In the genomic region with DNA sequence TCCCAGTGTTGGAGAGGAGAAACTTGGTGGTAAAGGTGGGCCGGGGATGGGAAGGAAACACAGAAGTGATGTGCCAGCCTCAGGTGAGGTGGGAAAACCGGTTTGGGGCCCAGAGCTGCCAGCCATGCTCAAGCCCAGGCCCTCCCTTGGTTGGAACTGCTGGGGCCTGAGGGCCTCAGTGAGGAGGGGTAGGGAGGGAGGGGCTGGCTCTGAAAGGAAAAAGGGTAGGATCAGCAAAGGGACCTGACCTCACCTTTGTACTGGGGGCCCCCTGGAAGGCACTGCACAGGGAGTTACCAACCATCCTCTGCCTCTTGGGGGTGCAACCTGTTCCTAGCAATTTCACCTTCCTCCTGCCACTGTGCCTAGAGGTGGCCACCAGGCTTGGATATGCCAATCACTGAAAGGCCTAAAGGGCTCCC, we compare ENCODE assay signal across 10 cellular contexts. TPM values are rescaled to one million over a fixed set of nuclear protein-coding genes. Genes with fewer than 3 reads are reported as not detected.
DNase-seq lines count a peak whose midpoint lies in the region; ATAC-seq, FAIRE-seq and TF ChIP-seq lines count a peak whose summit lies in the region.
"Had no signal": no experiment of that assay in that cellular context is flagged by ENCODE, and none has a peak within 500 bp of the region (broad histone marks: within the 10 kb centered on the region; RNA-seq: fewer than 3 reads in every experiment).

No MANE protein-coding gene starts in this region.

- BruUV-seq in HepG2 (replicated peaks; lab: Mats Ljungman, UMichigan): no TSS peak

- no peak for ATAC-seq in HepG2
- ATAC-seq in right lobe of liver: no peak
- no peak for ATAC-seq in lower lobe of right lung
- no peak for ATAC-seq in left lobe of liver

- in situ Hi-C loops in HepG2 (cut with HindIII; ENCODE audit: extremely low pct_ligation_motif_present, low pct_unique_long_range_greater_than_20kb): loop anchor here (5.0 kb wide), 1 partner anchor 34 kb away; no protein-coding TSS in a partner anchor

- TF ChIP-seq POLR2A in HepG2 (IDR thresholded peaks at IDR 0.05; ENCODE audit: insufficient read depth in 1 of 2, low read depth in 2 of 2, low read length in 2 of 2) (peak; percentile 15 to 25; a peak in 1 of 4 replicates), right lobe of liver (IDR thresholded peaks at IDR 0.05) (no peak), lower leg skin (IDR thresholded peaks at IDR 0.05) (no peak)

- H2AFZ ChIP-seq in HepG2 (ENCODE audit: low read length): no peak overlapping the region

- no peak for TF ChIP-seq EP300 in HepG2 (IDR thresholded peaks at IDR 0.05; ENCODE audit: low read depth in 2 of 2, low read length in 2 of 2)
- TF ChIP-seq EP300 in HepG2 (CRISPR knock-in tag; IDR thresholded peaks at IDR 0.05; ENCODE audit: borderline replicate concordance): no peak

- DNase-seq in HepG2 (ENCODE audit: low spot score) (no peak), right lobe of liver (no peak), lower lobe of right lung (peak; percentile 53), left lobe of liver (ENCODE audit: low spot score) (no peak), lower leg skin (ENCODE audit: low spot score in 2 of 2) (no peak)
- DNase-seq in activated CD4-positive, CD25-positive, alpha-beta regulatory T cell (lab: John Stamatoyannopoulos, UW): no peak
- DNase-seq in activated CD8-positive, alpha-beta memory T cell treated with anti-CD3 and anti-CD28 coated beads, Interleukin-2, amount 50 U/mL, for 48 hours: no peak

- intact Hi-C loops in HepG2 (cut with micrococcal nuclease; ENCODE audit: unreplicated experiment) (loop anchor here (5.0 kb wide), 1 partner anchor 309 kb away; no protein-coding TSS in a partner anchor), right lobe of liver (cut with DNase I) (no loop called here), lower lobe of right lung (cut with DNase I) (no loop called here), lower leg skin (cut with DNase I; ENCODE audit: low total_unique reads) (no loop called here)

- 82% methylated on average over 2 of the region's 2 CpGs for WGBS in HepG2 (ENCODE audit: low lambda C conversion rate)
- WGBS in right lobe of liver (ENCODE audit: insufficient coverage, low coverage, low lambda C conversion rate, missing lambda C conversion rate): 74% methylated on average over 2 of the region's 2 CpGs
- WGBS in lower leg skin, 2 donors: 41 to 56% methylated on average over 2 of the region's 2 CpGs

- POLR2A ChIA-PET in HepG2 (lab: Yijun Ruan, JAX): interaction anchor here (7.6 to 10.4 kb wide), 2 partner anchors 15 to 37 kb away, joined by 74 to 134 read pairs; a partner anchor contains a TSS

- FAIRE-seq in HepG2 (lab: Jason Lieb, UNC): no peak

- H3K4me2 ChIP-seq in HepG2 (ENCODE audit: low read depth, low read length): no peak overlapping the region
- H3K4me2 ChIP-seq: KMS-11 had no signal

- no peak overlapping the region for H3K9ac ChIP-seq in HepG2 (ENCODE audit: insufficient read depth, low read depth, low read length)
- H3K9ac ChIP-seq: KMS-11 had no signal

- H3K36me3 ChIP-seq in HepG2 (replicated peaks in 1 of 2; ENCODE audit: control insufficient read depth in 1 of 2, insufficient read depth in 2 of 2, low read length in 2 of 2): no peaks in the 10 kb centered on the region
- no peaks in the 10 kb centered on the region for H3K36me3 ChIP-seq in right lobe of liver
- peaks cover 13% of the 10 kb centered on the region for H3K36me3 ChIP-seq in lower lobe of right lung
- H3K36me3 ChIP-seq: cardiac muscle cell had no signal

- peaks cover 2 to 25% of the 10 kb centered on the region in 2 experiments for H3K27me3 ChIP-seq in HepG2 (ENCODE audit: control insufficient read depth in 1 of 2, insufficient read depth in 2 of 2, low read length in 2 of 2)
- no peaks in the 10 kb centered on the region for H3K27me3 ChIP-seq in right lobe of liver
- H3K27me3 ChIP-seq in lower lobe of right lung (ENCODE audit: low read depth): peaks cover 7% of the 10 kb centered on the region

- TF ChIP-seq CTCF in HepG2 (CRISPR knock-in tag; IDR thresholded peaks at IDR 0.05) (no peak), right lobe of liver (IDR thresholded peaks at IDR 0.05) (no peak), VCaP (conservative IDR thresholded peaks at IDR 0.05) (no peak), lower lobe of right lung (IDR thresholded peaks at IDR 0.05) (no peak), lower leg skin (IDR thresholded peaks at IDR 0.05) (no peak)

- TF ChIP-seq RAD21 in HepG2 (CRISPR knock-in tag; IDR thresholded peaks at IDR 0.05): no peak

- H3K79me2 ChIP-seq in HepG2 (ENCODE audit: insufficient read depth, low read length): peaks cover 9% of the 10 kb centered on the region

- no peak overlapping the region for H3K27ac ChIP-seq in HepG2 (ENCODE audit: extremely low read length, insufficient read depth, low read length)
- H3K27ac ChIP-seq in right lobe of liver: no peak overlapping the region
- H3K27ac ChIP-seq in VCaP: peak overlapping the region; percentile 18
- H3K27ac ChIP-seq in lower lobe of right lung: peak overlapping the region; percentile 18
- H3K27ac ChIP-seq: cardiac muscle cell, KMS-11 had no signal

- no peaks in the 10 kb centered on the region for H3K9me3 ChIP-seq in HepG2 (ENCODE audit: low read length)
- no peaks in the 10 kb centered on the region for H3K9me3 ChIP-seq in right lobe of liver
- H3K9me3 ChIP-seq in lower lobe of right lung: no peaks in the 10 kb centered on the region

- H3K4me3 ChIP-seq in HepG2 (replicated peaks in 1 of 3; ENCODE audit: insufficient read depth in 1 of 3, low read depth in 2 of 3, low read length in 3 of 3) (no peak overlapping the region), right lobe of liver (no peak overlapping the region), lower lobe of right lung (no peak overlapping the region), lower leg skin (ENCODE audit: low read depth, poor library complexity, severe bottlenecking) (no peak overlapping the region)
- H3K4me3 ChIP-seq: cardiac muscle cell had no signal

- peaks cover 5% of the 10 kb centered on the region; the same call in 1 of the 2 replicates for H4K20me1 ChIP-seq in HepG2 (ENCODE audit: insufficient read depth, low read length)

- H3K4me1 ChIP-seq in HepG2 (ENCODE audit: insufficient read depth, low read length): peaks cover 76% of the 10 kb centered on the region
- peaks cover 0 to 26% (median 13%) of the 10 kb centered on the region in 4 donors for H3K4me1 ChIP-seq in right lobe of liver
- peaks cover 56% of the 10 kb centered on the region for H3K4me1 ChIP-seq in lower lobe of right lung

- CTCF ChIA-PET in HepG2 (lab: Yijun Ruan, JAX; ENCODE audit: low intra/inter-chr PET ratio, low total read pairs): no interaction called here

RNA-seq across cellular contexts. Expression of a gene that starts 1.8 kb away (rescaled TPM):
- total RNA-seq in HepG2 (2016; rRNA removed; fragmentation: Illumina TruSeq; extraction: Trizol) (0.27 and 0.32 TPM in 2 replicates), right lobe of liver (not detected), lower lobe of right lung (3.9 TPM), left lobe of liver (0.10 TPM), lower leg skin (under 1 TPM in 1 of 4 donors, not detected in 3; 0.13 TPM)
- total RNA-seq in HepG2 (2016; cell fraction: cytosol; rRNA removed; fragmentation: Illumina TruSeq; extraction: Trizol; ENCODE audit: low read depth): not detected in 2 replicates
- 0.15 and 0.22 TPM in 2 replicates for total RNA-seq in HepG2 (2016; cell fraction: insoluble cytoplasmic fraction; rRNA removed; fragmentation: Illumina TruSeq; extraction: Trizol)
- 0.17 and 0.22 TPM in 2 replicates for total RNA-seq in HepG2 (2016; cell fraction: membrane; rRNA removed; fragmentation: Illumina TruSeq; extraction: Trizol)
- total RNA-seq in HepG2 (2016; cell fraction: nucleus; rRNA removed; fragmentation: Illumina TruSeq; extraction: Trizol): 0.40 TPM in 1 of 2 replicates, not detected in the other
- polyA plus RNA-seq in HepG2 (2011; rRNA removed): 0.05 and 0.11 TPM in 2 replicates
- 0.08 TPM in 1 of 2 replicates, not detected in the other for polyA plus RNA-seq in HepG2 (2011; cell fraction: cytosol; rRNA removed)
- 0.45 and 0.84 TPM in 2 replicates for polyA plus RNA-seq in HepG2 (2011; cell fraction: nucleus; rRNA removed)
- polyA plus RNA-seq in HepG2 (2012): 0.11 TPM in 1 of 2 replicates, not detected in the other
- 0.17 and 0.22 TPM in 2 replicates for polyA plus RNA-seq in HepG2 (2016; cell fraction: cytosol; fragmentation: Illumina TruSeq; extraction: Trizol; ENCODE audit: low read depth)
- polyA plus RNA-seq in HepG2 (2016; cell fraction: insoluble cytoplasmic fraction; fragmentation: Illumina TruSeq; extraction: Trizol; ENCODE audit: low read depth): 0.24 and 0.25 TPM in 2 replicates
- 0.20 and 0.42 TPM in 2 replicates for polyA plus RNA-seq in HepG2 (2016; cell fraction: membrane; fragmentation: Illumina TruSeq; extraction: Trizol; ENCODE audit: low read depth)
- polyA plus RNA-seq in HepG2 (2016; cell fraction: nucleus; fragmentation: Illumina TruSeq; extraction: Trizol; ENCODE audit: insufficient read depth, low read depth): 0.29 TPM in 1 of 2 replicates, not detected in the other
- 0.08 and 0.14 TPM in 2 replicates for polyA minus RNA-seq in HepG2 (2011; rRNA and poly(A)+ RNA removed; ENCODE audit: low replicate concordance)
- polyA minus RNA-seq in HepG2 (2011; cell fraction: cytosol; rRNA and poly(A)+ RNA removed): not detected in 2 replicates
- 0.64 TPM in 1 of 2 replicates, not detected in the other for polyA minus RNA-seq in HepG2 (2011; cell fraction: nucleus; rRNA and poly(A)+ RNA removed)

RNA-seq across cellular contexts. Expression of a gene that starts 3.5 kb away (rescaled TPM):
- total RNA-seq in HepG2 (2016; rRNA removed; fragmentation: Illumina TruSeq; extraction: Trizol): 42.9 and 54.5 TPM in 2 replicates
- 12.7 and 12.9 TPM in 2 replicates for total RNA-seq in HepG2 (2016; cell fraction: cytosol; rRNA removed; fragmentation: Illumina TruSeq; extraction: Trizol; ENCODE audit: low read depth)
- total RNA-seq in HepG2 (2016; cell fraction: insoluble cytoplasmic fraction; rRNA removed; fragmentation: Illumina TruSeq; extraction: Trizol): 42.6 and 53.4 TPM in 2 replicates
- 44.1 and 47.1 TPM in 2 replicates for total RNA-seq in HepG2 (2016; cell fraction: membrane; rRNA removed; fragmentation: Illumina TruSeq; extraction: Trizol)
- total RNA-seq in HepG2 (2016; cell fraction: nucleus; rRNA removed; fragmentation: Illumina TruSeq; extraction: Trizol): 22.9 and 28.9 TPM in 2 replicates
- polyA plus RNA-seq in HepG2 (2011; rRNA removed): 10.4 and 15.6 TPM in 2 replicates
- polyA plus RNA-seq in HepG2 (2011; cell fraction: cytosol; rRNA removed): 13.3 and 14.8 TPM in 2 replicates
- 19.0 and 20.4 TPM in 2 replicates for polyA plus RNA-seq in HepG2 (2011; cell fraction: nucleus; rRNA removed)
- 20.0 and 24.1 TPM in 2 replicates for polyA plus RNA-seq in HepG2 (2012)
- polyA plus RNA-seq in HepG2 (2016; cell fraction: cytosol; fragmentation: Illumina TruSeq; extraction: Trizol; ENCODE audit: low read depth): 11.2 and 11.4 TPM in 2 replicates
- 37.8 and 42.0 TPM in 2 replicates for polyA plus RNA-seq in HepG2 (2016; cell fraction: insoluble cytoplasmic fraction; fragmentation: Illumina TruSeq; extraction: Trizol; ENCODE audit: low read depth)
- polyA plus RNA-seq in HepG2 (2016; cell fraction: membrane; fragmentation: Illumina TruSeq; extraction: Trizol; ENCODE audit: low read depth): 28.4 and 33.6 TPM in 2 replicates
- 36.6 and 38.3 TPM in 2 replicates for polyA plus RNA-seq in HepG2 (2016; cell fraction: nucleus; fragmentation: Illumina TruSeq; extraction: Trizol; ENCODE audit: insufficient read depth, low read depth)
- 40.5 and 51.2 TPM in 2 replicates for polyA minus RNA-seq in HepG2 (2011; rRNA and poly(A)+ RNA removed; ENCODE audit: low replicate concordance)
- 17.9 and 18.5 TPM in 2 replicates for polyA minus RNA-seq in HepG2 (2011; cell fraction: cytosol; rRNA and poly(A)+ RNA removed)
- 16.0 and 16.7 TPM in 2 replicates for polyA minus RNA-seq in HepG2 (2011; cell fraction: nucleus; rRNA and poly(A)+ RNA removed)
- 10 to 100 TPM; 27.8 to 43.1 (median 31.6) TPM for total RNA-seq in right lobe of liver
- total RNA-seq in lower lobe of right lung: 76.2 TPM
- total RNA-seq in left lobe of liver: 39.4 TPM
- total RNA-seq in lower leg skin: 100 to 1,000 TPM in 2 of 4 donors, 10 to 100 TPM in 2; 94.4 to 109 (median 99.8) TPM

RNA-seq across cellular contexts. Expression of a gene that starts 13.0 kb away (rescaled TPM):
- 14.5 and 19.3 TPM in 2 replicates for total RNA-seq in HepG2 (2016; rRNA removed; fragmentation: Illumina TruSeq; extraction: Trizol)
- 5.8 and 5.9 TPM in 2 replicates for total RNA-seq in HepG2 (2016; cell fraction: cytosol; rRNA removed; fragmentation: Illumina TruSeq; extraction: Trizol; ENCODE audit: low read depth)
- 15.3 and 18.9 TPM in 2 replicates for total RNA-seq in HepG2 (2016; cell fraction: insoluble cytoplasmic fraction; rRNA removed; fragmentation: Illumina TruSeq; extraction: Trizol)
- total RNA-seq in HepG2 (2016; cell fraction: membrane; rRNA removed; fragmentation: Illumina TruSeq; extraction: Trizol): 18.7 and 19.9 TPM in 2 replicates
- total RNA-seq in HepG2 (2016; cell fraction: nucleus; rRNA removed; fragmentation: Illumina TruSeq; extraction: Trizol): 13.9 and 16.9 TPM in 2 replicates
- 14.3 and 19.4 TPM in 2 replicates for polyA plus RNA-seq in HepG2 (2011; rRNA removed)
- 11.6 and 15.6 TPM in 2 replicates for polyA plus RNA-seq in HepG2 (2011; cell fraction: cytosol; rRNA removed)
- polyA plus RNA-seq in HepG2 (2011; cell fraction: nucleus; rRNA removed): 49.0 and 73.9 TPM in 2 replicates
- polyA plus RNA-seq in HepG2 (2012): 26.0 and 33.6 TPM in 2 replicates
- polyA plus RNA-seq in HepG2 (2016; cell fraction: cytosol; fragmentation: Illumina TruSeq; extraction: Trizol; ENCODE audit: low read depth): 10.4 and 11.1 TPM in 2 replicates
- polyA plus RNA-seq in HepG2 (2016; cell fraction: insoluble cytoplasmic fraction; fragmentation: Illumina TruSeq; extraction: Trizol; ENCODE audit: low read depth): 30.9 and 41.0 TPM in 2 replicates
- 21.7 and 25.1 TPM in 2 replicates for polyA plus RNA-seq in HepG2 (2016; cell fraction: membrane; fragmentation: Illumina TruSeq; extraction: Trizol; ENCODE audit: low read depth)
- 40.4 and 46.6 TPM in 2 replicates for polyA plus RNA-seq in HepG2 (2016; cell fraction: nucleus; fragmentation: Illumina TruSeq; extraction: Trizol; ENCODE audit: insufficient read depth, low read depth)
- 22.5 and 47.0 TPM in 2 replicates for polyA minus RNA-seq in HepG2 (2011; rRNA and poly(A)+ RNA removed; ENCODE audit: low replicate concordance)
- 15.7 and 18.9 TPM in 2 replicates for polyA minus RNA-seq in HepG2 (2011; cell fraction: cytosol; rRNA and poly(A)+ RNA removed)
- 11.1 and 13.0 TPM in 2 replicates for polyA minus RNA-seq in HepG2 (2011; cell fraction: nucleus; rRNA and poly(A)+ RNA removed)
- 10 to 100 TPM; 10.9 to 28.7 (median 16.5) TPM for total RNA-seq in right lobe of liver
- total RNA-seq in lower lobe of right lung: 97.7 TPM
- total RNA-seq in left lobe of liver: 12.4 TPM
- 10 to 100 TPM; 13.5 to 23.2 (median 18.5) TPM for total RNA-seq in lower leg skin

RNA-seq across cellular contexts. Expression of a gene that starts 15.5 kb away (rescaled TPM):
- 70.0 and 90.6 TPM in 2 replicates for total RNA-seq in HepG2 (2016; rRNA removed; fragmentation: Illumina TruSeq; extraction: Trizol)
- 120 and 149 TPM in 2 replicates for total RNA-seq in HepG2 (2016; cell fraction: cytosol; rRNA removed; fragmentation: Illumina TruSeq; extraction: Trizol; ENCODE audit: low read depth)
- 67.4 and 89.2 TPM in 2 replicates for total RNA-seq in HepG2 (2016; cell fraction: insoluble cytoplasmic fraction; rRNA removed; fragmentation: Illumina TruSeq; extraction: Trizol)
- total RNA-seq in HepG2 (2016; cell fraction: membrane; rRNA removed; fragmentation: Illumina TruSeq; extraction: Trizol): 165 and 207 TPM in 2 replicates
- total RNA-seq in HepG2 (2016; cell fraction: nucleus; rRNA removed; fragmentation: Illumina TruSeq; extraction: Trizol): 43.5 and 46.5 TPM in 2 replicates
- 38.3 and 51.7 TPM in 2 replicates for polyA plus RNA-seq in HepG2 (2011; rRNA removed)
- polyA plus RNA-seq in HepG2 (2011; cell fraction: cytosol; rRNA removed): 41.7 and 67.3 TPM in 2 replicates
- 36.2 and 38.2 TPM in 2 replicates for polyA plus RNA-seq in HepG2 (2011; cell fraction: nucleus; rRNA removed)
- polyA plus RNA-seq in HepG2 (2012): 37.4 and 38.4 TPM in 2 replicates
- 210 and 248 TPM in 2 replicates for polyA plus RNA-seq in HepG2 (2016; cell fraction: cytosol; fragmentation: Illumina TruSeq; extraction: Trizol; ENCODE audit: low read depth)
- polyA plus RNA-seq in HepG2 (2016; cell fraction: insoluble cytoplasmic fraction; fragmentation: Illumina TruSeq; extraction: Trizol; ENCODE audit: low read depth): 96.6 and 129 TPM in 2 replicates
- polyA plus RNA-seq in HepG2 (2016; cell fraction: membrane; fragmentation: Illumina TruSeq; extraction: Trizol; ENCODE audit: low read depth): 249 and 277 TPM in 2 replicates
- 90.0 and 101 TPM in 2 replicates for polyA plus RNA-seq in HepG2 (2016; cell fraction: nucleus; fragmentation: Illumina TruSeq; extraction: Trizol; ENCODE audit: insufficient read depth, low read depth)
- 32.0 and 63.5 TPM in 2 replicates for polyA minus RNA-seq in HepG2 (2011; rRNA and poly(A)+ RNA removed; ENCODE audit: low replicate concordance)
- polyA minus RNA-seq in HepG2 (2011; cell fraction: cytosol; rRNA and poly(A)+ RNA removed): 30.2 and 38.4 TPM in 2 replicates
- 15.2 and 15.3 TPM in 2 replicates for polyA minus RNA-seq in HepG2 (2011; cell fraction: nucleus; rRNA and poly(A)+ RNA removed)
- total RNA-seq in right lobe of liver: 10 to 100 TPM in 3 of 6 experiments, 1 to 10 TPM in 3; 9.6 to 11.7 (median 9.9) TPM
- total RNA-seq in lower lobe of right lung: 33.2 TPM
- total RNA-seq in left lobe of liver: 10.6 TPM
- 10 to 100 TPM in 3 of 4 donors, 1 to 10 TPM in 1; 9.7 to 21.8 (median 15.5) TPM for total RNA-seq in lower leg skin

RNA-seq across cellular contexts. Expression of a gene that starts 37.3 kb away (rescaled TPM):
- total RNA-seq in HepG2 (2016; rRNA removed; fragmentation: Illumina TruSeq; extraction: Trizol) (23.2 and 23.7 TPM in 2 replicates), right lobe of liver (10 to 100 TPM in 3 of 6 experiments, 1 to 10 TPM in 3; 7.7 to 16.1 (median 9.5) TPM), lower lobe of right lung (11.1 TPM), left lobe of liver (9.7 TPM), lower leg skin (10 to 100 TPM in 2 of 4 donors, 1 to 10 TPM in 2; 7.7 to 16.8 (median 10.5) TPM)
- total RNA-seq in HepG2 (2016; cell fraction: cytosol; rRNA removed; fragmentation: Illumina TruSeq; extraction: Trizol; ENCODE audit: low read depth): 6.5 and 6.6 TPM in 2 replicates
- total RNA-seq in HepG2 (2016; cell fraction: insoluble cytoplasmic fraction; rRNA removed; fragmentation: Illumina TruSeq; extraction: Trizol): 20.8 and 26.3 TPM in 2 replicates
- total RNA-seq in HepG2 (2016; cell fraction: membrane; rRNA removed; fragmentation: Illumina TruSeq; extraction: Trizol): 15.6 and 19.4 TPM in 2 replicates
- 14.1 and 15.3 TPM in 2 replicates for total RNA-seq in HepG2 (2016; cell fraction: nucleus; rRNA removed; fragmentation: Illumina TruSeq; extraction: Trizol)
- 7.9 and 9.1 TPM in 2 replicates for polyA plus RNA-seq in HepG2 (2011; rRNA removed)
- 6.7 and 9.3 TPM in 2 replicates for polyA plus RNA-seq in HepG2 (2011; cell fraction: cytosol; rRNA removed)
- 13.1 and 17.4 TPM in 2 replicates for polyA plus RNA-seq in HepG2 (2011; cell fraction: nucleus; rRNA removed)
- 6.2 and 7.2 TPM in 2 replicates for polyA plus RNA-seq in HepG2 (2012)
- 6.5 and 8.5 TPM in 2 replicates for polyA plus RNA-seq in HepG2 (2016; cell fraction: cytosol; fragmentation: Illumina TruSeq; extraction: Trizol; ENCODE audit: low read depth)
- polyA plus RNA-seq in HepG2 (2016; cell fraction: insoluble cytoplasmic fraction; fragmentation: Illumina TruSeq; extraction: Trizol; ENCODE audit: low read depth): 20.4 and 21.3 TPM in 2 replicates
- polyA plus RNA-seq in HepG2 (2016; cell fraction: membrane; fragmentation: Illumina TruSeq; extraction: Trizol; ENCODE audit: low read depth): 13.2 and 17.0 TPM in 2 replicates
- polyA plus RNA-seq in HepG2 (2016; cell fraction: nucleus; fragmentation: Illumina TruSeq; extraction: Trizol; ENCODE audit: insufficient read depth, low read depth): 18.0 and 19.1 TPM in 2 replicates
- polyA minus RNA-seq in HepG2 (2011; rRNA and poly(A)+ RNA removed; ENCODE audit: low replicate concordance): 15.2 and 46.1 TPM in 2 replicates
- 8.3 and 11.6 TPM in 2 replicates for polyA minus RNA-seq in HepG2 (2011; cell fraction: cytosol; rRNA and poly(A)+ RNA removed)
- 23.7 and 26.3 TPM in 2 replicates for polyA minus RNA-seq in HepG2 (2011; cell fraction: nucleus; rRNA and poly(A)+ RNA removed)

Comparison
In these comparisons a context has a peak if more than half of its experiments do, and no peak if none do; other contexts are left out.
1. POLR2A ChIP-seq: peak in HepG2 (2 of 2); none in right lobe of liver (single experiment) and lower leg skin (0 of 2).
2. H3K27ac ChIP-seq: peak in VCaP (single experiment) and lower lobe of right lung (single experiment); none in HepG2 (single experiment) and right lobe of liver (0 of 3).